8 cellular contexts compared by ENCODE assay signal in genomic region chr14:77707724-77708408, GRCh38. TPM values are rescaled to one million over a fixed set of nuclear protein-coding genes. Genes with fewer than 3 reads are reported as not detected.
DNase-seq lines count a peak whose midpoint lies in the region; ATAC-seq and TF ChIP-seq lines count a peak whose summit lies in the region.

TSS of gene ALKBH1 (minus strand) at chr14:77708023. CDS start at chr14:77708004, 19 bp downstream.
TSS of gene SLIRP (plus strand) at chr14:77708103. CDS start at chr14:77708112, 9 bp downstream.

- peak within 1 kb of the TSS; percentile 87 for H3K4me3 ChIP-seq in GM12865 (ENCODE audit: low read depth, low read length)
- H3K4me3 ChIP-seq in SU-DHL-6 (ENCODE audit: insufficient read depth, low read length, poor library complexity, severe bottlenecking): peak within 1 kb of the TSS; percentile 97
- H3K4me3 ChIP-seq in cardiac muscle cell: peak within 1 kb of the TSS; percentile 88
- peak within 1 kb of the TSS; percentile 99 for H3K4me3 ChIP-seq in trophoblast cell (ENCODE audit: low read depth, low read length)
- H3K4me3 ChIP-seq in tibial nerve: peak within 1 kb of the TSS; percentile 62 to 99 (median 76)

- H3K79me2 ChIP-seq in SU-DHL-6 (ENCODE audit: insufficient read depth, low read length) (peaks cover 70% of the 10 kb centered on the region), trophoblast cell (ENCODE audit: control insufficient read depth, insufficient read depth, low read length, poor library complexity) (peaks cover 8% of the 10 kb centered on the region)

- H3K4me1 ChIP-seq in cardiac muscle cell (ENCODE audit: low read depth) (peaks cover 15% of the 10 kb centered on the region), trophoblast cell (ENCODE audit: control insufficient read depth in 1 of 2, insufficient read depth in 2 of 2, low read length in 2 of 2) (peaks cover 2 to 4% of the 10 kb centered on the region in 2 experiments), tibial nerve (peaks cover 6 to 47% (median 25%) of the 10 kb centered on the region in 4 donors)

- peaks cover 4% of the 10 kb centered on the region for H3K79me1 ChIP-seq in trophoblast cell (ENCODE audit: low read length)

- H3K27ac Mint-ChIP-seq in activated naive CD8-positive, alpha-beta T cell treated with anti-CD3 and anti-CD28 coated beads, Interleukin-2, amount 10 ng/mL, durations not matched to agents 7 days and 5 days: peak within 1 kb of the TSS; percentile 97

- TF ChIP-seq CTCF in GM12865 (IDR thresholded peaks at IDR 0.05; ENCODE audit: insufficient read depth, low read depth, low read length, missing control alignments) (no peak), SU-DHL-6 (IDR thresholded peaks at IDR 0.05; ENCODE audit: insufficient read depth, low read length, poor library complexity, severe bottlenecking) (no peak), cardiac muscle cell (IDR thresholded peaks at IDR 0.05; ENCODE audit: low read depth, low read length) (no peak), tibial nerve (IDR thresholded peaks at IDR 0.05) (peak in 1 of 5 experiments; percentile 10)

- peak within 1 kb of the TSS; percentile 96 for H3K4ac ChIP-seq in trophoblast cell (ENCODE audit: low read depth, low read length)

- peak within 1 kb of the TSS; percentile 31 for H4K91ac ChIP-seq in trophoblast cell (ENCODE audit: low read depth, low read length)

- peaks cover 10% of the 10 kb centered on the region for H4K20me1 ChIP-seq in SU-DHL-6 (ENCODE audit: low read depth, low read length)

- H3K27me3 ChIP-seq in SU-DHL-6 (ENCODE audit: low read length): no peaks in the 10 kb centered on the region
- H3K27me3 ChIP-seq in cardiac muscle cell: no peaks in the 10 kb centered on the region
- no peaks in the 10 kb centered on the region for H3K27me3 ChIP-seq in trophoblast cell (ENCODE audit: insufficient read depth, low read length)
- H3K27me3 ChIP-seq in tibial nerve: no peaks in the 10 kb centered on the region

- H3K9me3 ChIP-seq in SU-DHL-6 (ENCODE audit: insufficient read depth, low read length): no peaks in the 10 kb centered on the region
- no peaks in the 10 kb centered on the region for H3K9me3 ChIP-seq in cardiac muscle cell (ENCODE audit: low read depth)
- no peaks in the 10 kb centered on the region for H3K9me3 ChIP-seq in trophoblast cell (ENCODE audit: insufficient read depth, low read depth, low read length)
- no peaks in the 10 kb centered on the region for H3K9me3 ChIP-seq in tibial nerve

- peak; percentile 18 to 64 for TF ChIP-seq POLR2A in tibial nerve (IDR thresholded peaks at IDR 0.05)

- peak within 1 kb of the TSS; percentile 85 for H3K9ac ChIP-seq in SU-DHL-6 (ENCODE audit: low read length)
- H3K9ac ChIP-seq in trophoblast cell (ENCODE audit: low read length): peak within 1 kb of the TSS; percentile 92

- peak within 1 kb of the TSS; percentile 62 for H3K14ac ChIP-seq in trophoblast cell (ENCODE audit: low read length)

- H2BK5ac ChIP-seq in trophoblast cell (ENCODE audit: low read depth, low read length, poor library complexity): no peak within 1 kb of the TSS

- H3K27ac ChIP-seq in SU-DHL-6 (ENCODE audit: low read depth, low read length) (peak within 1 kb of the TSS; percentile 17), cardiac muscle cell (peak within 1 kb of the TSS; percentile 57), trophoblast cell (ENCODE audit: low read depth, low read length) (no peak within 1 kb of the TSS), tibial nerve (peak within 1 kb of the TSS in 3 of 4 donors; percentile 63 to 82 (median 65))

- H4K12ac ChIP-seq in trophoblast cell (ENCODE audit: low read depth, low read length): peak within 1 kb of the TSS; percentile 72

- H3K18ac ChIP-seq in trophoblast cell (ENCODE audit: low read length): peak within 1 kb of the TSS; percentile 40

- POLR2A ChIA-PET in activated naive CD8-positive, alpha-beta T cell treated with anti-CD3 and anti-CD28 coated beads, Interleukin-2, amount 10 ng/mL, durations not matched to agents 7 days and 5 days (lab: Charles Lee): interaction anchor here (0.6 to 0.9 kb wide), 3 partner anchors 32 to 96 kb away, joined by 3 to 5 read pairs (median 3); no protein-coding TSS in a partner anchor

- DNase-seq in GM12865 (ENCODE audit: low read depth) (peak; percentile 88), NCI-H1105 treated with DMSO at 0.1 percent for 48 hours (lab: John Stamatoyannopoulos, UW) (peak; percentile 84), cardiac muscle cell (ENCODE audit: low read depth in 1 of 2, low spot score in 1 of 2) (peak; percentile 78 to 92), trophoblast cell (peak; percentile 82 to 95), tibial nerve (ENCODE audit: low spot score in 2 of 2) (peak; percentile 78 to 92)
- DNase-seq in activated naive CD8-positive, alpha-beta T cell treated with anti-CD3 and anti-CD28 coated beads, Interleukin-2, amount 10 ng/mL, durations not matched to agents 7 days and 5 days: peak; percentile 83

- peak; percentile 98 for ATAC-seq in HG02678 (IDR thresholded peaks at IDR 0.05; ENCODE audit: unreplicated experiment)
- peak; percentile 98 for ATAC-seq in activated naive CD8-positive, alpha-beta T cell treated with anti-CD3 and anti-CD28 coated beads, Interleukin-2, amount 10 ng/mL, durations not matched to agents 7 days and 5 days (ENCODE audit: low read depth)

- H2AFZ ChIP-seq in SU-DHL-6 (ENCODE audit: low read depth, low read length, severe bottlenecking) (peak within 1 kb of the TSS; percentile 70), trophoblast cell (ENCODE audit: insufficient read depth, low read length, poor library complexity) (peak within 1 kb of the TSS; percentile 94)

- no peak within 1 kb of the TSS for H2BK12ac ChIP-seq in trophoblast cell (ENCODE audit: low read length)

- H3K9me3 Mint-ChIP-seq in activated naive CD8-positive, alpha-beta T cell treated with anti-CD3 and anti-CD28 coated beads, Interleukin-2, amount 10 ng/mL, durations not matched to agents 7 days and 5 days: no peaks in the 10 kb centered on the region

- H3K36me3 ChIP-seq in SU-DHL-6 (ENCODE audit: low read length) (peaks cover 15% of the 10 kb centered on the region), cardiac muscle cell (peaks cover 27% of the 10 kb centered on the region), trophoblast cell (ENCODE audit: control insufficient read depth in 1 of 2, insufficient read depth in 2 of 2, low read length in 2 of 2) (peaks cover 19 to 28% of the 10 kb centered on the region in 2 experiments), tibial nerve (peaks cover 0 to 56% (median 14%) of the 10 kb centered on the region in 3 donors)

- H3K23ac ChIP-seq in trophoblast cell (ENCODE audit: low read length): no peak within 1 kb of the TSS

- peak within 1 kb of the TSS; percentile 53 for H2AK5ac ChIP-seq in trophoblast cell (ENCODE audit: low read length)

- TF ChIP-seq EP300 in tibial nerve (IDR thresholded peaks at IDR 0.05): peak; percentile 59 to 94

- H2BK120ac ChIP-seq in trophoblast cell (ENCODE audit: insufficient read depth, low read length, poor library complexity): peak within 1 kb of the TSS; percentile 5

- H3K36me3 Mint-ChIP-seq in activated naive CD8-positive, alpha-beta T cell treated with anti-CD3 and anti-CD28 coated beads, Interleukin-2, amount 10 ng/mL, durations not matched to agents 7 days and 5 days: peaks cover 12% of the 10 kb centered on the region

- H3K9me2 ChIP-seq in SU-DHL-6 (replicated peaks; ENCODE audit: insufficient read depth, low read length): no peaks in the 10 kb centered on the region

- H4K8ac ChIP-seq in trophoblast cell (ENCODE audit: low read depth, low read length): peak within 1 kb of the TSS; percentile 97

- WGBS in trophoblast cell (ENCODE audit: extremely low coverage, insufficient coverage, insufficient read length): no CpG with 5 or more reads among the region's 49 CpGs
- 0% methylated on average over 49 of the region's 49 CpGs for WGBS in tibial nerve, 2 donors

- peaks cover 35% of the 10 kb centered on the region for H3K4me1 Mint-ChIP-seq in activated naive CD8-positive, alpha-beta T cell treated with anti-CD3 and anti-CD28 coated beads, Interleukin-2, amount 10 ng/mL, durations not matched to agents 7 days and 5 days

- H3K4me3 Mint-ChIP-seq in activated naive CD8-positive, alpha-beta T cell treated with anti-CD3 and anti-CD28 coated beads, Interleukin-2, amount 10 ng/mL, durations not matched to agents 7 days and 5 days: peak within 1 kb of the TSS; percentile 96

- no peaks in the 10 kb centered on the region for H3K27me3 Mint-ChIP-seq in activated naive CD8-positive, alpha-beta T cell treated with anti-CD3 and anti-CD28 coated beads, Interleukin-2, amount 10 ng/mL, durations not matched to agents 7 days and 5 days

- H3K4me2 ChIP-seq in SU-DHL-6 (ENCODE audit: low read depth, low read length, poor library complexity, severe bottlenecking) (peak within 1 kb of the TSS; percentile 73), trophoblast cell (ENCODE audit: low read length) (peak within 1 kb of the TSS; percentile 97)

- H3F3A ChIP-seq in SU-DHL-6 (ENCODE audit: insufficient read depth): no peaks in the 10 kb centered on the region

RNA-seq across cellular contexts. Expression of gene ALKBH1, which starts in this region (rescaled TPM):
- 10 to 100 TPM; 15.1 to 16.8 TPM for total RNA-seq in activated naive CD8-positive, alpha-beta T cell treated with anti-CD3 and anti-CD28 coated beads, Interleukin-2, amount 10 ng/mL, durations not matched to agents 7 days and 5 days
- total RNA-seq in cardiac muscle cell (8.6 and 11.7 TPM in 2 replicates), tibial nerve (10 to 100 TPM in 3 of 4 donors, 1 to 10 TPM in 1; 9.6 to 17.0 (median 13.1) TPM)
- 14.5 and 14.6 TPM in 2 replicates for polyA plus RNA-seq in cardiac muscle cell
- polyA plus RNA-seq in trophoblast cell (2013): 8.6 and 8.9 TPM in 2 replicates

RNA-seq across cellular contexts. Expression of gene SLIRP, which starts in this region (rescaled TPM):
- 10 to 100 TPM; 57.5 to 64.8 TPM for total RNA-seq in activated naive CD8-positive, alpha-beta T cell treated with anti-CD3 and anti-CD28 coated beads, Interleukin-2, amount 10 ng/mL, durations not matched to agents 7 days and 5 days
- total RNA-seq in cardiac muscle cell (386 and 439 TPM in 2 replicates), tibial nerve (100 to 1,000 TPM; 156 to 262 (median 218) TPM)
- 466 and 662 TPM in 2 replicates for polyA plus RNA-seq in cardiac muscle cell
- 382 and 392 TPM in 2 replicates for polyA plus RNA-seq in trophoblast cell (2013)
